In the genomic region with DNA sequence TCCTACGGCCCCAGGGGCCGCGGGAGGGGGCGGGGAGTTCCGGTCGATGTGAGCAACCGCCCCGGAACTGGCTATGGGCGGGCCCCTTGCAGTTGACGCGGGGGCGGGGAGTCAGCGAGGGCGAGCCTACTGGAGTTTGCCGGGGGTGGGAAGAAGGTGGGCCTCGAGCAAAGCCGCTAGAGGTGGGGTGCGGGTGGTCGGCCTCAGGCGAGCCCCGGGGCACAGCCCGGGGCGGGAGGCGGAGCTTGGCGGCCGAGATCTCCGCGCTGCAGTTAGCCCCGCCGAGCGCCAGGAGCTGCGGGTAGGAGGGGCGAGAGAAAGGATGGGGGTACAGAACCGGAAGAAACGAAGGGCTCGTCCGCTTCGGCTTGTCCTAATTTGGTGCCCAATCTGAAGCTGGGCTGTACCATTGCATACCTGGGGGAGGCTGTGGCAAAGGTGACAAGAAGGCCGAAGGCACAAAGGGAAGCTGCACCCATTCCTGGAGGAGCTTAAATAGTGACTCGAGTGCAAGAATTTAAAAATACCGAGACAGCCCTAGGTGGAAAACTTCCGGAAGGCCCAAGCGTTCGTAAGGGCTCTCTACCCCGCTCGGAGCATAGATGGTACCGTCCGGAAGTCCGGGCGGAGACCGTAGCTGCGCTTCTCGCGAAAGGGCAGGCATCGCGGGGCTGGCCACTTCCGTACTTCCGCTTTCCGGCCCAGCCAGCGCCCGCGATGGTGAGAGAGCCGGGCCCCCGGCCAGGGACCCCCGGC, we compare ENCODE assay signal across 8 cellular contexts. TPM values are rescaled to one million over a fixed set of nuclear protein-coding genes. Genes with fewer than 3 reads are reported as not detected.
DNase-seq lines count a peak whose midpoint lies in the region; ATAC-seq and TF ChIP-seq lines count a peak whose summit lies in the region.

A gene (plus strand): TSS at position 678 of the 756 bp plus-strand sequence. CDS start 40 bp downstream, at position 718.
A gene with protein sequence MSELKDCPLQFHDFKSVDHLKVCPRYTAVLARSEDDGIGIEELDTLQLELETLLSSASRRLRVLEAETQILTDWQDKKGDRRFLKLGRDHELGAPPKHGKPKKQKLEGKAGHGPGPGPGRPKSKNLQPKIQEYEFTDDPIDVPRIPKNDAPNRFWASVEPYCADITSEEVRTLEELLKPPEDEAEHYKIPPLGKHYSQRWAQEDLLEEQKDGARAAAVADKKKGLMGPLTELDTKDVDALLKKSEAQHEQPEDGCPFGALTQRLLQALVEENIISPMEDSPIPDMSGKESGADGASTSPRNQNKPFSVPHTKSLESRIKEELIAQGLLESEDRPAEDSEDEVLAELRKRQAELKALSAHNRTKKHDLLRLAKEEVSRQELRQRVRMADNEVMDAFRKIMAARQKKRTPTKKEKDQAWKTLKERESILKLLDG (minus strand): TSS at position 69 of the 756 bp plus-strand sequence. CDS start 1,007 bp downstream, outside the sequence.

- BruUV-seq in Panc1 (replicated peaks; lab: Mats Ljungman, UMichigan), result no TSS peak

- DNase-seq in DMS79 (lab: John Stamatoyannopoulos, UW) (peak; percentile 82), Panc1 (ENCODE audit: low read depth, low spot score) (peak; percentile 88)
- peak; percentile 87 for DNase-seq in activated T-cell treated with anti-CD3 and anti-CD28 coated beads, Interleukin-2, amount 50 U/mL, for 4 hours
- DNase-seq in stimulated activated CD8-positive, alpha-beta memory T cell treated with anti-CD3 and anti-CD28 coated beads, Interleukin-7, amount 100 ng/mL, for 1 hour (ENCODE audit: low read depth in 2 of 2), result peak; percentile 80 to 86

- no peaks in the 10 kb centered on the region for H3K27me3 Mint-ChIP-seq in activated T-cell treated with anti-CD3 and anti-CD28 coated beads, Interleukin-2, amount 50 U/mL, for 4 hours (ENCODE audit: low read depth)

- no peaks in the 10 kb centered on the region for H3K9me3 Mint-ChIP-seq in activated T-cell treated with anti-CD3 and anti-CD28 coated beads, Interleukin-2, amount 50 U/mL, for 4 hours

- WGBS in esophagus, 2 donors, result 0 to 1% methylated on average over 61 to 65 of the region's 65 CpGs

- peak within 1 kb of the TSS; percentile 92 for H3K9ac ChIP-seq in KMS-11
- peak within 1 kb of the TSS; percentile 87 for H3K9ac ChIP-seq in muscle layer of colon (ENCODE audit: low read length)

- POLR2A ChIA-PET in Panc1 (lab: Charles Lee), result interaction anchor here (0.6 to 1.0 kb wide), 6 partner anchors 12 to 287 kb away, joined by 3 to 5 read pairs (median 3); no protein-coding TSS in a partner anchor

- H3K4me1 Mint-ChIP-seq in activated T-cell treated with anti-CD3 and anti-CD28 coated beads, Interleukin-2, amount 50 U/mL, for 4 hours (ENCODE audit: low read depth), result peaks cover 69% of the 10 kb centered on the region

- peaks cover 30% of the 10 kb centered on the region for H3K79me2 ChIP-seq in KMS-11 (ENCODE audit: insufficient read depth, low read depth)

- H3K9me3 ChIP-seq in Panc1 (ENCODE audit: control insufficient read depth, insufficient read depth, low read depth, low read length), result no peaks in the 10 kb centered on the region
- H3K9me3 ChIP-seq in esophagus (ENCODE audit: control insufficient read depth in 2 of 2, insufficient read depth in 1 of 2, low read depth in 1 of 2, low read length in 1 of 2), result no peaks in the 10 kb centered on the region
- H3K9me3 ChIP-seq in muscle layer of colon (ENCODE audit: low read length), result no peaks in the 10 kb centered on the region

- H3K36me3 ChIP-seq in KMS-11 (ENCODE audit: insufficient read depth), result no peaks in the 10 kb centered on the region
- H3K36me3 ChIP-seq in Panc1 (ENCODE audit: control insufficient read depth, insufficient read depth, low read length), result peaks cover 4% of the 10 kb centered on the region
- H3K36me3 ChIP-seq in esophagus (ENCODE audit: control insufficient read depth in 2 of 2, insufficient read depth in 2 of 2, low read length in 1 of 2), result peaks cover 10 to 15% of the 10 kb centered on the region in 2 donors
- H3K36me3 ChIP-seq in muscle layer of colon (ENCODE audit: insufficient read depth, low read length), result peaks cover 48% of the 10 kb centered on the region

- H4K20me1 ChIP-seq in KMS-11 (ENCODE audit: insufficient read depth), result no peaks in the 10 kb centered on the region

- peak within 1 kb of the TSS; percentile 61; the same call in 1 of the 2 replicates for H2AFZ ChIP-seq in KMS-11 (ENCODE audit: low read depth)

- H3K27ac ChIP-seq in KMS-11 (peak within 1 kb of the TSS; percentile 96), Panc1 (ENCODE audit: low read length) (peak within 1 kb of the TSS; percentile 98), esophagus (ENCODE audit: low read depth in 2 of 2, low read length in 1 of 2) (peak within 1 kb of the TSS; percentile 92 to 96), muscle layer of colon (ENCODE audit: low read depth, low read length) (peak within 1 kb of the TSS; percentile 95)

- CTCF ChIA-PET in Panc1 (lab: Charles Lee), result no interaction called here

- ATAC-seq in GM21786 (IDR thresholded peaks at IDR 0.05; ENCODE audit: unreplicated experiment) (peak; percentile 83), Panc1 (peak; percentile 93)
- ATAC-seq in activated T-cell treated with anti-CD3 and anti-CD28 coated beads, Interleukin-2, amount 50 U/mL, for 4 hours, result peak; percentile 85

- TF ChIP-seq CTCF in KMS-11 (conservative IDR thresholded peaks at IDR 0.05; ENCODE audit: low read depth, low read length), result no peak
- no peak for TF ChIP-seq CTCF in Panc1 (IDR thresholded peaks at IDR 0.05)

- H3K4me3 ChIP-seq in KMS-11 (IDR thresholded peaks at IDR 0.05; ENCODE audit: insufficient read depth, low read depth, low read length) (no peak within 1 kb of the TSS), Panc1 (ENCODE audit: low read depth in 2 of 2, low read length in 2 of 2) (peak within 1 kb of the TSS; percentile 86 to 87), esophagus (ENCODE audit: low read depth in 1 of 2, low read length in 2 of 2) (peak within 1 kb of the TSS; percentile 81 to 98), muscle layer of colon (ENCODE audit: low read depth in 1 of 2, low read length in 2 of 2) (peak within 1 kb of the TSS; percentile 60 to 93)

- H3K4me1 ChIP-seq in KMS-11 (ENCODE audit: low read depth, poor library complexity, severe bottlenecking) (peaks cover 7% of the 10 kb centered on the region), Panc1 (ENCODE audit: control insufficient read depth, insufficient read depth, low read length) (peaks cover 7% of the 10 kb centered on the region), esophagus (ENCODE audit: control insufficient read depth in 2 of 2, insufficient read depth in 2 of 2, low read length in 1 of 2) (peaks cover 6 to 7% of the 10 kb centered on the region in 2 donors), muscle layer of colon (ENCODE audit: insufficient read depth, low read length) (peaks cover 37% of the 10 kb centered on the region)

- H3K4me2 ChIP-seq in KMS-11, result peak within 1 kb of the TSS; percentile 76

- in situ Hi-C loops in Panc1 (cut with HindIII; ENCODE audit: low pct_unique_long_range_greater_than_20kb, low sequenced_read_pairs), result no loop called here

- H3K36me3 Mint-ChIP-seq in activated T-cell treated with anti-CD3 and anti-CD28 coated beads, Interleukin-2, amount 50 U/mL, for 4 hours (ENCODE audit: insufficient read depth), result peaks cover 37% of the 10 kb centered on the region

- H3K27me3 ChIP-seq in KMS-11 (ENCODE audit: insufficient read depth, low read depth) (no peaks in the 10 kb centered on the region), Panc1 (ENCODE audit: control insufficient read depth, insufficient read depth, low read length) (no peaks in the 10 kb centered on the region), esophagus (ENCODE audit: control insufficient read depth in 1 of 2, insufficient read depth in 2 of 2, low read length in 2 of 2) (no peaks in the 10 kb centered on the region), muscle layer of colon (ENCODE audit: control insufficient read depth in 1 of 2, insufficient read depth in 2 of 2, low read length in 2 of 2) (no peaks in the 10 kb centered on the region)

- peak within 1 kb of the TSS; percentile 97 for H3K4me3 Mint-ChIP-seq in activated T-cell treated with anti-CD3 and anti-CD28 coated beads, Interleukin-2, amount 50 U/mL, for 4 hours

- intact Hi-C loops in Panc1 (cut with micrococcal nuclease; ENCODE audit: unreplicated experiment), result no loop called here

RNA-seq across cellular contexts. Expression of the first gene that starts in this region (rescaled TPM):
- total RNA-seq in Panc1 (2021; ENCODE audit: unreplicated experiment), result 117 TPM
- polyA plus RNA-seq in Panc1 (2012; ENCODE audit: insufficient read length), result 128 TPM
- 100 to 1,000 TPM; 257 to 268 (median 264) TPM for total RNA-seq in activated T-cell treated with anti-CD3 and anti-CD28 coated beads, Interleukin-2, amount 50 U/mL, for 4 hours
- polyA plus RNA-seq in esophagus, result 100 to 1,000 TPM in 1 of 2 donors, 10 to 100 TPM in 1; 52.8 to 114 TPM

RNA-seq across cellular contexts. Expression of the second gene that starts in this region (rescaled TPM):
- total RNA-seq in Panc1 (2021; ENCODE audit: unreplicated experiment), result 61.3 TPM
- polyA plus RNA-seq in Panc1 (2012; ENCODE audit: insufficient read length), result 94.0 TPM
- total RNA-seq in activated T-cell treated with anti-CD3 and anti-CD28 coated beads, Interleukin-2, amount 50 U/mL, for 4 hours, result 10 to 100 TPM; 39.3 to 42.0 (median 40.2) TPM
- 10 to 100 TPM; 22.9 to 29.9 TPM for polyA plus RNA-seq in esophagus
